ENCODE assay signal across 21 cellular contexts in the genomic region with DNA sequence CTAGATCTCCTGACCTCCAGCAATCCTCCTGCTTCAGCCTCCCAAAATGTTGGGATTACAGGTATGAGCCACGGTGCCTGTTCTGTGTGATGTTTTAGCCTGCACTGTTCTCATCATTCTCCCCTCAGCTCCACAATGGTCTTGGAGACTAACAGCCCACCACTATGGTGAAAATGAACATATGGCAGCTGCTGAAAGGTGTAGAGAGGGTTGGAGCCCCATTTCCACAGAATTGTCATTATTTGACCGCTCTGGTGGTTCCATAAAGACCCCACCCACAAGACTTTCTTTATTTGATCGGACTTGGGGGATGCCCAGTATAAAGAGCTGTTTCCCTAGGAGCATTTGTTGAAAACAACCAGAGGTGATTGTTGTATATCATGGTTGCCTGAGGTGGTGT.
"Had no signal": no experiment of that assay in that cellular context is flagged by ENCODE, and none has a peak within 500 bp of the region (broad histone marks: within the 10 kb centered on the region; RNA-seq: fewer than 3 reads in every experiment).

No MANE protein-coding gene starts in this region.

- H3K27ac ChIP-seq: colonic mucosa, esophagus muscularis mucosa, foreskin keratinocyte, gastroesophageal sphincter, heart left ventricle, hepatocyte, left lung, lower lobe of right lung had no signal

- ATAC-seq: effector memory CD8-positive, alpha-beta T cell; foreskin keratinocyte; gastroesophageal sphincter; heart left ventricle; left cardiac atrium; left lung; left ventricle myocardium superior; lower lobe of right lung; naive thymus-derived CD4-positive, alpha-beta T cell had no signal

- H3K27me3 ChIP-seq: colonic mucosa, hepatocyte had no signal

- H2AFZ ChIP-seq: hepatocyte had no signal

- H3K4me3 ChIP-seq: colonic mucosa, esophagus muscularis mucosa, gastroesophageal sphincter, heart left ventricle, hepatocyte, left lung, lower lobe of right lung had no signal

- DNase-seq: colonic mucosa; cortex of kidney; effector CD8-positive, alpha-beta T cell; effector memory CD8-positive, alpha-beta T cell; foreskin keratinocyte; heart left ventricle; left cardiac atrium; left lung; left ventricle myocardium superior; lower lobe of right lung; mesenchymal stem cell; midbrain; naive thymus-derived CD4-positive, alpha-beta T cell had no signal

- H3K27ac Mint-ChIP-seq: dendritic cell treated with granulocyte-macrophage colony-stimulating factor and Interleukin-4, amounts not matched to agents 40 ng/mL and 50 ng/mL, for 4 days; effector memory CD8-positive, alpha-beta T cell had no signal

- H3K4me3 Mint-ChIP-seq: dendritic cell treated with granulocyte-macrophage colony-stimulating factor and Interleukin-4, amounts not matched to agents 40 ng/mL and 50 ng/mL, for 4 days; effector memory CD8-positive, alpha-beta T cell; naive thymus-derived CD4-positive, alpha-beta T cell had no signal

- H3K79me2 ChIP-seq: hepatocyte had no signal

- H3K4me2 ChIP-seq: hepatocyte had no signal

- H3K36me3 ChIP-seq: colonic mucosa, esophagus muscularis mucosa, gastroesophageal sphincter, heart left ventricle, left lung, lower lobe of right lung had no signal

- FAIRE-seq: endothelial cell of umbilical vein, frontal cortex, islet of Langerhans, keratinocyte had no signal

- H3K4me1 ChIP-seq: colonic mucosa, esophagus muscularis mucosa, foreskin keratinocyte, gastroesophageal sphincter, lower lobe of right lung had no signal

- H3K4me1 Mint-ChIP-seq: naive thymus-derived CD4-positive, alpha-beta T cell had no signal
